Comparison of ENCODE assay signal across 22 cellular contexts in genomic region chr4:185592845-185593488, GRCh38. TPM values are rescaled to one million over a fixed set of nuclear protein-coding genes. Genes with fewer than 3 reads are reported as not detected.
DNase-seq lines count a peak whose midpoint lies in the region; ATAC-seq and TF ChIP-seq lines count a peak whose summit lies in the region.
"Had no signal": no experiment of that assay in that cellular context is flagged by ENCODE, and none has a peak within 500 bp of the region (broad histone marks: within the 10 kb centered on the region; RNA-seq: fewer than 3 reads in every experiment).

No MANE protein-coding gene starts in this region.

- H3K27ac ChIP-seq in uterus (peak overlapping the region; percentile 56 to 76), SJCRH30 (no peak overlapping the region)

- H3K4me3 ChIP-seq in uterus (no peak overlapping the region), SJCRH30 (no peak overlapping the region)

- H3K9me3 Mint-ChIP-seq in activated CD4-positive, alpha-beta T cell treated with anti-CD3 and anti-CD28 coated beads, Interleukin-2, amount 10 ng/mL, durations not matched to agents 24 days and 14 days, result no peaks in the 10 kb centered on the region
- H3K9me3 Mint-ChIP-seq: activated CD4-positive, alpha-beta memory T cell treated with anti-CD3 and anti-CD28 coated beads for 36 hours; activated T-helper 17 cell treated with anti-CD3 and anti-CD28 coated beads, Interleukin-2, amount 50 U/mL, for 72 hours; CD4-positive, CD25-positive, alpha-beta regulatory T cell; nephron progenitor cell; stimulated activated effector memory CD8-positive, alpha-beta T cell treated with anti-CD3 and anti-CD28 coated beads, Interleukin-12 subunit alpha, Interleukin-12 subunit beta, amount 100 ng/mL, for 72 hours had no signal

- H3K4me3 Mint-ChIP-seq in activated CD4-positive, alpha-beta T cell treated with anti-CD3 and anti-CD28 coated beads, Interleukin-2, amount 10 ng/mL, durations not matched to agents 24 days and 14 days, result no peak overlapping the region
- H3K4me3 Mint-ChIP-seq: activated CD4-positive, alpha-beta memory T cell treated with anti-CD3 and anti-CD28 coated beads for 36 hours; activated T-helper 17 cell treated with anti-CD3 and anti-CD28 coated beads, Interleukin-2, amount 50 U/mL, for 72 hours; CD4-positive, CD25-positive, alpha-beta regulatory T cell; nephron progenitor cell; stimulated activated effector memory CD8-positive, alpha-beta T cell treated with anti-CD3 and anti-CD28 coated beads, Interleukin-12 subunit alpha, Interleukin-12 subunit beta, amount 100 ng/mL, for 72 hours had no signal

- intact Hi-C loops in activated CD4-positive, alpha-beta T cell treated with anti-CD3 and anti-CD28 coated beads, Interleukin-2, amount 10 ng/mL, durations not matched to agents 24 days and 14 days (cut with micrococcal nuclease), result loop anchor here (10.0 kb wide), 1 partner anchor 378 kb away; no protein-coding TSS in a partner anchor
- intact Hi-C loops in uterus (cut with DNase I; ENCODE audit: low total_unique reads), result no loop called here

- in situ Hi-C loops in G401 (cut with HindIII; ENCODE audit: low sequenced_read_pairs), result no loop called here

- peaks cover 19% of the 10 kb centered on the region for H3K27me3 Mint-ChIP-seq in activated CD4-positive, alpha-beta T cell treated with anti-CD3 and anti-CD28 coated beads, Interleukin-2, amount 10 ng/mL, durations not matched to agents 24 days and 14 days

- TF ChIP-seq CTCF in uterus (IDR thresholded peaks at IDR 0.05), result peak in 2 of 4 experiments; percentile 17 to 40

- no peaks in the 10 kb centered on the region for H3K36me3 Mint-ChIP-seq in activated CD4-positive, alpha-beta T cell treated with anti-CD3 and anti-CD28 coated beads, Interleukin-2, amount 10 ng/mL, durations not matched to agents 24 days and 14 days (ENCODE audit: low read depth)
- H3K36me3 Mint-ChIP-seq: activated CD4-positive, alpha-beta memory T cell treated with anti-CD3 and anti-CD28 coated beads for 36 hours; CD4-positive, CD25-positive, alpha-beta regulatory T cell; stimulated activated effector memory CD8-positive, alpha-beta T cell treated with anti-CD3 and anti-CD28 coated beads, Interleukin-12 subunit alpha, Interleukin-12 subunit beta, amount 100 ng/mL, for 72 hours had no signal

- H3K27me3 ChIP-seq in uterus, result no peaks in the 10 kb centered on the region
- no peaks in the 10 kb centered on the region for H3K27me3 ChIP-seq in SJCRH30

- no peak for TF ChIP-seq POLR2A in uterus (IDR thresholded peaks at IDR 0.05)

- H3K27ac Mint-ChIP-seq in activated CD4-positive, alpha-beta T cell treated with anti-CD3 and anti-CD28 coated beads, Interleukin-2, amount 10 ng/mL, durations not matched to agents 24 days and 14 days, result no peak overlapping the region
- H3K27ac Mint-ChIP-seq: activated CD4-positive, alpha-beta memory T cell treated with anti-CD3 and anti-CD28 coated beads for 36 hours; activated T-helper 17 cell treated with anti-CD3 and anti-CD28 coated beads, Interleukin-2, amount 50 U/mL, for 72 hours; CD4-positive, CD25-positive, alpha-beta regulatory T cell; nephron progenitor cell; stimulated activated effector memory CD8-positive, alpha-beta T cell treated with anti-CD3 and anti-CD28 coated beads, Interleukin-12 subunit alpha, Interleukin-12 subunit beta, amount 100 ng/mL, for 72 hours had no signal

- no peak for ATAC-seq in GM21723 (IDR thresholded peaks at IDR 0.05; ENCODE audit: unreplicated experiment)
- ATAC-seq: activated T-helper 17 cell treated with anti-CD3 and anti-CD28 coated beads, Interleukin-2, amount 50 U/mL, for 72 hours; sciatic nerve; stimulated activated effector memory CD8-positive, alpha-beta T cell treated with anti-CD3 and anti-CD28 coated beads, Interleukin-12 subunit alpha, Interleukin-12 subunit beta, amount 100 ng/mL, for 72 hours had no signal

- H3K9me3 ChIP-seq in uterus (no peaks in the 10 kb centered on the region), SJCRH30 (replicated peaks) (no peaks in the 10 kb centered on the region)

- H3K4me1 ChIP-seq in uterus (no peaks in the 10 kb centered on the region), SJCRH30 (peaks cover 20% of the 10 kb centered on the region)

- no peaks in the 10 kb centered on the region for H3K4me1 Mint-ChIP-seq in activated CD4-positive, alpha-beta T cell treated with anti-CD3 and anti-CD28 coated beads, Interleukin-2, amount 10 ng/mL, durations not matched to agents 24 days and 14 days
- H3K4me1 Mint-ChIP-seq: activated T-helper 17 cell treated with anti-CD3 and anti-CD28 coated beads, Interleukin-2, amount 50 U/mL, for 72 hours; stimulated activated effector memory CD8-positive, alpha-beta T cell treated with anti-CD3 and anti-CD28 coated beads, Interleukin-12 subunit alpha, Interleukin-12 subunit beta, amount 100 ng/mL, for 72 hours had no signal

- H3K36me3 ChIP-seq in uterus (no peaks in the 10 kb centered on the region), SJCRH30 (no peaks in the 10 kb centered on the region)

- peak; percentile 29 for DNase-seq in activated CD4-positive, alpha-beta T cell treated with anti-CD3 and anti-CD28 coated beads, Interleukin-2, amount 10 ng/mL, durations not matched to agents 24 days and 14 days
- no peak for DNase-seq in activated CD4-positive, alpha-beta T cell treated with anti-CD3 and anti-CD28 coated beads for 1 hour
- DNase-seq in dermis blood vessel endothelial cell (peak; percentile 18), kidney glomerular epithelial cell (lab: John Stamatoyannopoulos, UW) (peak; percentile 27), uterus (no peak), G401 (ENCODE audit: low spot score) (no peak), SJCRH30 (no peak)
- DNase-seq: 8988T; activated CD4-positive, alpha-beta memory T cell treated with anti-CD3 and anti-CD28 coated beads for 36 hours; CD4-positive, CD25-positive, alpha-beta regulatory T cell; effector memory CD4-positive, alpha-beta T cell; GOT3; head of caudate nucleus; NCI-H187 treated with DMSO at 0.1 percent for 48 hours; NCI-H774; nephron progenitor cell; SHP77 treated with DMSO at 0.1 percent for 48 hours; stimulated activated CD4-positive, alpha-beta T cell treated with anti-CD3 and anti-CD28 coated beads, Interleukin-4, amount 100 ng/mL, for 4 hours had no signal

RNA-seq across cellular contexts. Expression of gene PDLIM3, which starts 57.7 kb away (rescaled TPM):
- total RNA-seq in activated CD4-positive, alpha-beta T cell treated with anti-CD3 and anti-CD28 coated beads, Interleukin-2, amount 10 ng/mL, durations not matched to agents 24 days and 14 days, result not detected in 2 replicates
- total RNA-seq in dermis blood vessel endothelial cell (41.0 and 113 TPM in 2 replicates), uterus (100 to 1,000 TPM; 131 to 771 (median 450) TPM)
- 9.5 and 15.7 TPM in 2 replicates for total RNA-seq in G401 (2014; rRNA removed; shearing (Covaris generic))
- 137 and 144 TPM in 2 replicates for total RNA-seq in SJCRH30 (2014; rRNA removed; shearing (Covaris generic))
- total RNA-seq: activated CD4-positive, alpha-beta memory T cell treated with anti-CD3 and anti-CD28 coated beads for 36 hours; activated T-helper 17 cell treated with anti-CD3 and anti-CD28 coated beads, Interleukin-2, amount 50 U/mL, for 72 hours; CD4-positive, CD25-positive, alpha-beta regulatory T cell had no signal

Comparison
In these comparisons a context has a peak if more than half of its experiments do, and no peak if none do; other contexts are left out.
1. DNase-seq: peak in activated CD4-positive, alpha-beta T cell treated with anti-CD3 and anti-CD28 coated beads, Interleukin-2, amount 10 ng/mL, durations not matched to agents 24 days and 14 days (single experiment), dermis blood vessel endothelial cell (single experiment) and kidney glomerular epithelial cell (single experiment); none in activated CD4-positive, alpha-beta T cell treated with anti-CD3 and anti-CD28 coated beads for 1 hour (single experiment), uterus (0 of 2), G401 (single experiment) and SJCRH30 (0 of 2).